13 cellular contexts compared by ENCODE assay signal in genomic region chr20:22285555-22285954, GRCh38.
DNase-seq lines count a peak whose midpoint lies in the region; ATAC-seq and TF ChIP-seq lines count a peak whose summit lies in the region.
"Had no signal": no experiment of that assay in that cellular context is flagged by ENCODE, and none has a peak within 500 bp of the region (broad histone marks: within the 10 kb centered on the region; RNA-seq: fewer than 3 reads in every experiment).

No MANE protein-coding gene starts in this region.

- no TSS peak for BruUV-seq in PC-9 (replicated peaks; lab: Mats Ljungman, UMichigan)

- H3K9me2 ChIP-seq in GM23338 (ENCODE audit: insufficient read depth) (no peaks in the 10 kb centered on the region), Karpas-422 (replicated peaks; ENCODE audit: insufficient read depth, low read length) (no peaks in the 10 kb centered on the region), MM.1S (replicated peaks; ENCODE audit: insufficient read depth, low read length) (no peaks in the 10 kb centered on the region), PC-9 (ENCODE audit: insufficient read depth) (no peaks in the 10 kb centered on the region)

- no peaks in the 10 kb centered on the region for H3K9me3 Mint-ChIP-seq in GM23338
- H3K9me3 Mint-ChIP-seq: CD14-positive monocyte had no signal

- H3F3A ChIP-seq in GM23338 (replicated peaks; ENCODE audit: low read depth) = no peaks in the 10 kb centered on the region
- H3F3A ChIP-seq in MM.1S (ENCODE audit: insufficient read depth, low read length) = no peaks in the 10 kb centered on the region
- H3F3A ChIP-seq in PC-9 (ENCODE audit: insufficient read depth, low read depth) = no peaks in the 10 kb centered on the region

- no peak overlapping the region for H2AFZ ChIP-seq in GM23338
- no peak overlapping the region for H2AFZ ChIP-seq in Karpas-422 (ENCODE audit: low read length)
- no peak overlapping the region for H2AFZ ChIP-seq in MM.1S (ENCODE audit: low read length)
- H2AFZ ChIP-seq in PC-9 = no peak overlapping the region

- H3K9me3 ChIP-seq in Karpas-422 (ENCODE audit: low read length) (no peaks in the 10 kb centered on the region), MM.1S (replicated peaks; ENCODE audit: insufficient read depth, low read length) (no peaks in the 10 kb centered on the region), PC-9 (ENCODE audit: insufficient read depth, low read depth) (no peaks in the 10 kb centered on the region), right atrium auricular region (no peaks in the 10 kb centered on the region)

- H4K20me1 ChIP-seq in GM23338 (replicated peaks; ENCODE audit: insufficient read depth) (no peaks in the 10 kb centered on the region), Karpas-422 (ENCODE audit: insufficient read depth, low read depth, low read length) (no peaks in the 10 kb centered on the region), MM.1S (ENCODE audit: insufficient read depth, low read length) (no peaks in the 10 kb centered on the region), PC-9 (ENCODE audit: insufficient read depth) (no peaks in the 10 kb centered on the region)

- no peak overlapping the region for H3K27ac Mint-ChIP-seq in GM23338
- H3K27ac Mint-ChIP-seq: CD14-positive monocyte had no signal

- H3K79me2 ChIP-seq in GM23338 (replicated peaks; ENCODE audit: insufficient read depth) = no peaks in the 10 kb centered on the region
- H3K79me2 ChIP-seq in Karpas-422 (ENCODE audit: low read length) = no peaks in the 10 kb centered on the region
- H3K79me2 ChIP-seq in MM.1S (ENCODE audit: low read length) = no peaks in the 10 kb centered on the region
- no peaks in the 10 kb centered on the region for H3K79me2 ChIP-seq in PC-9 (ENCODE audit: low read depth)

- H3K4me1 ChIP-seq in GM23338 (ENCODE audit: insufficient read depth) = no peaks in the 10 kb centered on the region
- H3K4me1 ChIP-seq in Karpas-422 (ENCODE audit: low read length) = peaks cover 27% of the 10 kb centered on the region
- H3K4me1 ChIP-seq in MM.1S (ENCODE audit: low read length) = no peaks in the 10 kb centered on the region
- H3K4me1 ChIP-seq in PC-9 (replicated peaks; ENCODE audit: insufficient read depth) = no peaks in the 10 kb centered on the region
- no peaks in the 10 kb centered on the region for H3K4me1 ChIP-seq in right atrium auricular region

- H3K36me3 ChIP-seq in GM23338 (ENCODE audit: insufficient read depth) = no peaks in the 10 kb centered on the region
- no peaks in the 10 kb centered on the region for H3K36me3 ChIP-seq in Karpas-422 (ENCODE audit: insufficient read depth, low read length)
- no peaks in the 10 kb centered on the region for H3K36me3 ChIP-seq in MM.1S (replicated peaks; ENCODE audit: insufficient read depth, low read length)
- no peaks in the 10 kb centered on the region for H3K36me3 ChIP-seq in PC-9 (ENCODE audit: low read depth)
- no peaks in the 10 kb centered on the region for H3K36me3 ChIP-seq in right atrium auricular region

- H3K27me3 ChIP-seq in GM23338 (ENCODE audit: insufficient read depth) (no peaks in the 10 kb centered on the region), Karpas-422 (ENCODE audit: low read length) (no peaks in the 10 kb centered on the region), MM.1S (replicated peaks; ENCODE audit: insufficient read depth, low read length) (no peaks in the 10 kb centered on the region), PC-9 (ENCODE audit: insufficient read depth, low read depth) (peaks cover 48% of the 10 kb centered on the region), right atrium auricular region (no peaks in the 10 kb centered on the region)

- DNase-seq in GM23338 (ENCODE audit: low spot score) = peak; percentile 14
- peak; percentile 54 for DNase-seq in Karpas-422
- DNase-seq in SK-MEL-5 (ENCODE audit: low read depth, low spot score) = peak; percentile 41
- peak; percentile 24 for DNase-seq in iPS-NIHi7 (ENCODE audit: extremely low spot score)
- DNase-seq in MM.1S = no peak
- DNase-seq in PC-9 = no peak
- no peak for DNase-seq in right atrium auricular region (ENCODE audit: low spot score)
- DNase-seq: AML-193, DMS79, NCI-H1092 treated with DMSO at 0.1 percent for 48 hours, NCI-H146, NCI-H2029 treated with DMSO at 0.1 percent for 48 hours had no signal

- in situ Hi-C loops in SK-MEL-5 (cut with HindIII; ENCODE audit: low pct_unique_long_range_greater_than_20kb, low sequenced_read_pairs) = no loop called here

- ATAC-seq in GM23338 = peak; percentile 46

- POLR2A ChIA-PET in PC-9 (lab: Charles Lee; ENCODE audit: unreplicated experiment) = no interaction called here

- H3K27ac ChIP-seq in GM23338 (ENCODE audit: low read depth) (no peak overlapping the region), Karpas-422 (ENCODE audit: low read length) (no peak overlapping the region), MM.1S (ENCODE audit: low read length) (no peak overlapping the region), PC-9 (no peak overlapping the region), right atrium auricular region (no peak overlapping the region)

- H3K4me2 ChIP-seq in GM23338 = no peak overlapping the region
- H3K4me2 ChIP-seq in Karpas-422 (ENCODE audit: low read depth, low read length, poor library complexity, severe bottlenecking) = no peak overlapping the region
- H3K4me2 ChIP-seq in MM.1S (ENCODE audit: low read depth, low read length) = no peak overlapping the region
- H3K4me2 ChIP-seq in PC-9 = no peak overlapping the region

- H3K36me3 Mint-ChIP-seq in GM23338 (ENCODE audit: low read depth) = no peaks in the 10 kb centered on the region
- H3K36me3 Mint-ChIP-seq: CD14-positive monocyte had no signal

- no peak overlapping the region for H3K4me3 Mint-ChIP-seq in GM23338
- H3K4me3 Mint-ChIP-seq: CD14-positive monocyte had no signal

- H3K27me3 Mint-ChIP-seq in GM23338 (ENCODE audit: insufficient read depth, low read depth, poor library complexity) = peaks cover 2% of the 10 kb centered on the region

- no peaks in the 10 kb centered on the region for H3K4me1 Mint-ChIP-seq in GM23338
- H3K4me1 Mint-ChIP-seq: CD14-positive monocyte had no signal

- no peak overlapping the region for H3K4me3 ChIP-seq in GM23338
- H3K4me3 ChIP-seq in Karpas-422 (ENCODE audit: low read length) = no peak overlapping the region
- H3K4me3 ChIP-seq in MM.1S (ENCODE audit: low read length) = no peak overlapping the region
- H3K4me3 ChIP-seq in PC-9 = no peak overlapping the region
- H3K4me3 ChIP-seq in right atrium auricular region = no peak overlapping the region

- CTCF ChIA-PET in PC-9 (lab: Charles Lee) = no interaction called here

- peak in 1 of 2 experiments; percentile 27; a peak in 2 of 4 replicates for TF ChIP-seq CTCF in GM23338 (conservative IDR thresholded peaks at IDR 0.05; ENCODE audit: low read depth in 2 of 2)
- no peak for TF ChIP-seq CTCF in MM.1S (IDR thresholded peaks at IDR 0.05; ENCODE audit: low read length)
- no peak for TF ChIP-seq CTCF in PC-9 (conservative IDR thresholded peaks at IDR 0.05)
- TF ChIP-seq CTCF in right atrium auricular region (IDR thresholded peaks at IDR 0.05) = no peak

- intact Hi-C loops in PC-9 (cut with micrococcal nuclease; ENCODE audit: unreplicated experiment) = no loop called here

- H3K9ac ChIP-seq in Karpas-422 (ENCODE audit: low read length) (no peak overlapping the region), MM.1S (ENCODE audit: low read length) (no peak overlapping the region)

TF ChIP-seq in GM23338, 12 proteins besides CTCF, POLR2A, EP300 and RAD21 (continues in another document):
- no peak for TF ChIP-seq ZNF331 (CRISPR knock-in tag; IDR thresholded peaks at IDR 0.05; ENCODE audit: low read depth)
- no peak for TF ChIP-seq NANOG (IDR thresholded peaks at IDR 0.05; ENCODE audit: borderline replicate concordance)
- TF ChIP-seq, protein P1, sequence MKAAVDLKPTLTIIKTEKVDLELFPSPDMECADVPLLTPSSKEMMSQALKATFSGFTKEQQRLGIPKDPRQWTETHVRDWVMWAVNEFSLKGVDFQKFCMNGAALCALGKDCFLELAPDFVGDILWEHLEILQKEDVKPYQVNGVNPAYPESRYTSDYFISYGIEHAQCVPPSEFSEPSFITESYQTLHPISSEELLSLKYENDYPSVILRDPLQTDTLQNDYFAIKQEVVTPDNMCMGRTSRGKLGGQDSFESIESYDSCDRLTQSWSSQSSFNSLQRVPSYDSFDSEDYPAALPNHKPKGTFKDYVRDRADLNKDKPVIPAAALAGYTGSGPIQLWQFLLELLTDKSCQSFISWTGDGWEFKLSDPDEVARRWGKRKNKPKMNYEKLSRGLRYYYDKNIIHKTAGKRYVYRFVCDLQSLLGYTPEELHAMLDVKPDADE (IDR thresholded peaks at IDR 0.05) = no peak
- TF ChIP-seq EZH2 (IDR thresholded peaks at IDR 0.05; ENCODE audit: low read depth, unreplicated experiment) = no peak
- no peak for TF ChIP-seq ZNF114 (CRISPR knock-in tag; IDR thresholded peaks at IDR 0.05)
- no peak for TF ChIP-seq EZH2phosphoT487 (IDR thresholded peaks at IDR 0.05; ENCODE audit: unreplicated experiment)
- TF ChIP-seq CREB1 (CRISPR knock-in tag; IDR thresholded peaks at IDR 0.05; ENCODE audit: low read depth) = no peak
- TF ChIP-seq JUNB (IDR thresholded peaks at IDR 0.05; ENCODE audit: unreplicated experiment) = no peak
- TF ChIP-seq, protein P2, sequence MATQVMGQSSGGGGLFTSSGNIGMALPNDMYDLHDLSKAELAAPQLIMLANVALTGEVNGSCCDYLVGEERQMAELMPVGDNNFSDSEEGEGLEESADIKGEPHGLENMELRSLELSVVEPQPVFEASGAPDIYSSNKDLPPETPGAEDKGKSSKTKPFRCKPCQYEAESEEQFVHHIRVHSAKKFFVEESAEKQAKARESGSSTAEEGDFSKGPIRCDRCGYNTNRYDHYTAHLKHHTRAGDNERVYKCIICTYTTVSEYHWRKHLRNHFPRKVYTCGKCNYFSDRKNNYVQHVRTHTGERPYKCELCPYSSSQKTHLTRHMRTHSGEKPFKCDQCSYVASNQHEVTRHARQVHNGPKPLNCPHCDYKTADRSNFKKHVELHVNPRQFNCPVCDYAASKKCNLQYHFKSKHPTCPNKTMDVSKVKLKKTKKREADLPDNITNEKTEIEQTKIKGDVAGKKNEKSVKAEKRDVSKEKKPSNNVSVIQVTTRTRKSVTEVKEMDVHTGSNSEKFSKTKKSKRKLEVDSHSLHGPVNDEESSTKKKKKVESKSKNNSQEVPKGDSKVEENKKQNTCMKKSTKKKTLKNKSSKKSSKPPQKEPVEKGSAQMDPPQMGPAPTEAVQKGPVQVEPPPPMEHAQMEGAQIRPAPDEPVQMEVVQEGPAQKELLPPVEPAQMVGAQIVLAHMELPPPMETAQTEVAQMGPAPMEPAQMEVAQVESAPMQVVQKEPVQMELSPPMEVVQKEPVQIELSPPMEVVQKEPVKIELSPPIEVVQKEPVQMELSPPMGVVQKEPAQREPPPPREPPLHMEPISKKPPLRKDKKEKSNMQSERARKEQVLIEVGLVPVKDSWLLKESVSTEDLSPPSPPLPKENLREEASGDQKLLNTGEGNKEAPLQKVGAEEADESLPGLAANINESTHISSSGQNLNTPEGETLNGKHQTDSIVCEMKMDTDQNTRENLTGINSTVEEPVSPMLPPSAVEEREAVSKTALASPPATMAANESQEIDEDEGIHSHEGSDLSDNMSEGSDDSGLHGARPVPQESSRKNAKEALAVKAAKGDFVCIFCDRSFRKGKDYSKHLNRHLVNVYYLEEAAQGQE (IDR thresholded peaks at IDR 0.05; ENCODE audit: unreplicated experiment) = no peak
- no peak for TF ChIP-seq POLR2AphosphoS5 (IDR thresholded peaks at IDR 0.05; ENCODE audit: low read depth)
- no peak for TF ChIP-seq STAT1 (IDR thresholded peaks at IDR 0.05; ENCODE audit: unreplicated experiment)

Comparison
In these comparisons a context has a peak if more than half of its experiments do, and no peak if none do; other contexts are left out.
1. DNase-seq: peak in GM23338 (single experiment), Karpas-422 (single experiment), SK-MEL-5 (single experiment) and iPS-NIHi7 (single experiment); none in MM.1S (single experiment), PC-9 (0 of 2) and right atrium auricular region (single experiment).